ENCODE assay signal across 15 cellular contexts in the genomic region with DNA sequence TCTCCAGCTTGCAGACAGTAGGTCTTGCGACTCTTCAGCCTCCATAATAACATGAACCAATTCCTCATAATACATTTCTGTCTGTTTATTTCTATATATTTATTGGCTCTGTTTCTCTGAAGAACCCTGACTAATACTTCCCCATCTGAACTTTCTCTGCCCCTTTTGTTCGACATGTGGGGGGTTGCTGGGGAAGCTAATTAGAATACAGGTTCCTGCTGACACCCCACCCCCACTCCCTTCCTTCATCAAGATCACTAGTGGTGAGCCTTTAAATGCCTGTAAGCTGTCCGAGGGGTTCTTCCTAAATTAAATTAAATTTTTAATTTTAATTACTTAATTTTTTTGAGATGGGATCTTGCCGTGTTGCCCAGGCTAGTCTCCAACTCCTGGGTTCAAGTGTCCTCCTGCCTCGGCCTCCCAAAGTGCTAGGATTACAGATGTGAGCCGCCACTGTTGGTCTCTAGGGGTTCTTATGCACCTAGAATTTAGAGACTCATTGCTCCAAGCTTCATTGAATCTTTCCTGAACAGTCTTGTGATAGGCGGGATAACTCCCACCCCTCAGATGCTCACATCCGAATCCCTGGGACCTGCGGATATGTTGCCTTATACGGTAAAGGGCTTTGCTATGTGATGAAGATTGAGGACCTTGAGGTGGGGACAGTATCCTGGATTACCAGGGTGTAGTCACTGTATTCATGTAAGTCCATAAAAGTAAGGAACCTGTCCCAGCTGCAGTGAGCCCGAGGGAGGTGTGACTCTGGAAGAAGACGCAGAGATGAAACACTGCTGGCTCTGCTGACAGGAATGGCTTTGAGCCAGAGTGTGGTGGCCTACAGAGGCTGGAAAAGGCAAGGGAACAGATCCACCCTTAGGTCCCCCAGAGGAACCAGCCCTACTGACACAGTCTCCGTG. TPM values are rescaled to one million over a fixed set of nuclear protein-coding genes. Genes with fewer than 3 reads are reported as not detected.
A peak's percentile ranks its signal among the peaks of the same experiment; 100 is the strongest.
DNase-seq lines count a peak whose midpoint lies in the region; ATAC-seq, FAIRE-seq and TF ChIP-seq lines count a peak whose summit lies in the region.
"Had no signal": no experiment of that assay in that cellular context is flagged by ENCODE, and none has a peak within 500 bp of the region (broad histone marks: within the 10 kb centered on the region; RNA-seq: fewer than 3 reads in every experiment).

No MANE protein-coding gene starts in this region.

- H3K36me3 Mint-ChIP-seq in activated CD4-positive, alpha-beta T cell treated with anti-CD3 and anti-CD28 coated beads, Interleukin-2, amount 10 ng/mL, durations not matched to agents 24 days and 14 days (ENCODE audit: low read depth) = peaks cover 13% of the 10 kb centered on the region

- 75 to 81% (median 76%) methylated on average over 13 of the region's 13 CpGs for WGBS in small intestine, 3 donors
- 83 to 100% methylated on average over 5 to 7 of the region's 13 CpGs for WGBS in gastroesophageal sphincter (ENCODE audit: low coverage in 1 of 2), 2 donors

- TF ChIP-seq EP300 in gastroesophageal sphincter (IDR thresholded peaks at IDR 0.05) = no peak

- no peak for FAIRE-seq in small intestine (lab: Jason Lieb, UNC)
- FAIRE-seq: frontal cortex had no signal

- DNase-seq in activated CD4-positive, alpha-beta T cell treated with anti-CD3 and anti-CD28 coated beads, Interleukin-2, amount 10 ng/mL, durations not matched to agents 24 days and 14 days = peak; percentile 60
- no peak for DNase-seq in activated CD4-positive, alpha-beta T cell treated with anti-CD3 and anti-CD28 coated beads for 48 hours
- DNase-seq in Peyer's patch (peak in 1 of 3 donors; percentile 54), small intestine (peak; percentile 27), EL (no peak), NCI-H446 treated with DMSO at 0.1 percent for 48 hours (lab: John Stamatoyannopoulos, UW) (no peak)
- DNase-seq: cortex of kidney, GDM1, NCI-H748 treated with DMSO at 0.1 percent for 48 hours, right cardiac atrium, SW 1271 had no signal

- H3K27me3 Mint-ChIP-seq in activated CD4-positive, alpha-beta T cell treated with anti-CD3 and anti-CD28 coated beads, Interleukin-2, amount 10 ng/mL, durations not matched to agents 24 days and 14 days = no peaks in the 10 kb centered on the region

- peaks cover 72% of the 10 kb centered on the region for H3K4me1 Mint-ChIP-seq in activated CD4-positive, alpha-beta T cell treated with anti-CD3 and anti-CD28 coated beads, Interleukin-2, amount 10 ng/mL, durations not matched to agents 24 days and 14 days

- H3K27me3 ChIP-seq in Peyer's patch (no peaks in the 10 kb centered on the region), duodenal mucosa (ENCODE audit: control insufficient read depth in 1 of 2, insufficient read depth in 2 of 2, low read length in 2 of 2) (no peaks in the 10 kb centered on the region), small intestine (ENCODE audit: control insufficient read depth in 2 of 2, insufficient read depth in 2 of 2, low read length in 2 of 2) (no peaks in the 10 kb centered on the region), gastroesophageal sphincter (no peaks in the 10 kb centered on the region)

- peak overlapping the region; percentile 7 to 56 for H3K9ac ChIP-seq in duodenal mucosa (ENCODE audit: low read depth in 1 of 2, low read length in 2 of 2)

- H3K27ac ChIP-seq in Peyer's patch (peak overlapping the region; percentile 69 to 86 (median 84)), duodenal mucosa (ENCODE audit: low read depth, low read length) (peak overlapping the region; percentile 62), small intestine (ENCODE audit: low read depth in 1 of 2, low read length in 1 of 2) (peak overlapping the region; percentile 82 to 91), gastroesophageal sphincter (no peak overlapping the region)

- H3K36me3 ChIP-seq in Peyer's patch (no peaks in the 10 kb centered on the region), duodenal mucosa (ENCODE audit: control insufficient read depth in 1 of 2, insufficient read depth in 2 of 2, low read length in 2 of 2) (no peaks in the 10 kb centered on the region), small intestine (ENCODE audit: control insufficient read depth in 2 of 2, insufficient read depth in 2 of 2, low read length in 2 of 2) (no peaks in the 10 kb centered on the region), gastroesophageal sphincter (no peaks in the 10 kb centered on the region)

- H3K9me3 Mint-ChIP-seq in activated CD4-positive, alpha-beta T cell treated with anti-CD3 and anti-CD28 coated beads, Interleukin-2, amount 10 ng/mL, durations not matched to agents 24 days and 14 days = no peaks in the 10 kb centered on the region

- H3K27ac Mint-ChIP-seq in activated CD4-positive, alpha-beta T cell treated with anti-CD3 and anti-CD28 coated beads, Interleukin-2, amount 10 ng/mL, durations not matched to agents 24 days and 14 days = peak overlapping the region; percentile 92

- no peaks in the 10 kb centered on the region for H3K9me3 ChIP-seq in Peyer's patch
- H3K9me3 ChIP-seq in duodenal mucosa (ENCODE audit: control insufficient read depth in 1 of 2, low read length in 2 of 2) = no peaks in the 10 kb centered on the region
- no peaks in the 10 kb centered on the region for H3K9me3 ChIP-seq in small intestine (ENCODE audit: control insufficient read depth, low read depth)
- H3K9me3 ChIP-seq in gastroesophageal sphincter = no peaks in the 10 kb centered on the region

- no peak for ATAC-seq in gastroesophageal sphincter
- ATAC-seq: right cardiac atrium had no signal

- intact Hi-C loops in activated CD4-positive, alpha-beta T cell treated with anti-CD3 and anti-CD28 coated beads, Interleukin-2, amount 10 ng/mL, durations not matched to agents 24 days and 14 days (cut with micrococcal nuclease) = no loop called here

- peak overlapping the region; percentile 95 for H3K4me3 Mint-ChIP-seq in activated CD4-positive, alpha-beta T cell treated with anti-CD3 and anti-CD28 coated beads, Interleukin-2, amount 10 ng/mL, durations not matched to agents 24 days and 14 days

- H3K4me3 ChIP-seq in Peyer's patch (no peak overlapping the region), duodenal mucosa (ENCODE audit: low read depth in 1 of 2, low read length in 2 of 2) (no peak overlapping the region), small intestine (ENCODE audit: low read depth in 1 of 2, low read length in 2 of 2) (no peak overlapping the region), gastroesophageal sphincter (no peak overlapping the region)
- H3K4me3 ChIP-seq: lung had no signal

- TF ChIP-seq CTCF in Peyer's patch (IDR thresholded peaks at IDR 0.05) = no peak
- TF ChIP-seq CTCF in gastroesophageal sphincter (IDR thresholded peaks at IDR 0.05) = no peak

- TF ChIP-seq POLR2A in Peyer's patch (IDR thresholded peaks at IDR 0.05) = no peak
- no peak for TF ChIP-seq POLR2A in gastroesophageal sphincter (IDR thresholded peaks at IDR 0.05)

- H3K4me1 ChIP-seq in Peyer's patch (peaks cover 13 to 76% (median 37%) of the 10 kb centered on the region in 4 donors), duodenal mucosa (ENCODE audit: control insufficient read depth in 1 of 2, insufficient read depth in 2 of 2, low read length in 2 of 2) (peaks cover 70 to 77% of the 10 kb centered on the region in 2 donors), small intestine (ENCODE audit: control insufficient read depth in 2 of 2, insufficient read depth in 1 of 2, low read depth in 1 of 2, low read length in 1 of 2) (peaks cover 6 to 23% of the 10 kb centered on the region in 2 donors), gastroesophageal sphincter (peaks cover 0 to 54% (median 17%) of the 10 kb centered on the region in 3 donors)

RNA-seq across cellular contexts. Expression of gene HPCAL1, which starts 26.2 kb away (rescaled TPM):
- total RNA-seq in activated CD4-positive, alpha-beta T cell treated with anti-CD3 and anti-CD28 coated beads, Interleukin-2, amount 10 ng/mL, durations not matched to agents 24 days and 14 days = 77.1 and 82.8 TPM in 2 replicates
- total RNA-seq in Peyer's patch = 100 to 1,000 TPM; 123 to 270 (median 156) TPM
- 100 to 1,000 TPM in 1 of 3 donors, 10 to 100 TPM in 2; 82.3 to 142 (median 98.4) TPM for polyA plus RNA-seq in small intestine
- total RNA-seq in gastroesophageal sphincter = 10 to 100 TPM; 17.0 to 42.1 (median 29.8) TPM

Comparison
In these comparisons a context has a peak if more than half of its experiments do, and no peak if none do; other contexts are left out.
1. DNase-seq: peak in activated CD4-positive, alpha-beta T cell treated with anti-CD3 and anti-CD28 coated beads, Interleukin-2, amount 10 ng/mL, durations not matched to agents 24 days and 14 days (single experiment) and small intestine (single experiment); none in activated CD4-positive, alpha-beta T cell treated with anti-CD3 and anti-CD28 coated beads for 48 hours (single experiment), EL (single experiment) and NCI-H446 treated with DMSO at 0.1 percent for 48 hours (single experiment).
2. H3K27ac ChIP-seq: peak in Peyer's patch (4 of 4), duodenal mucosa (single experiment) and small intestine (2 of 2); none in gastroesophageal sphincter (0 of 4).